ENCODE assay signal across 27 cellular contexts in genomic region chr14:50093496-50093895, GRCh38. TPM values are rescaled to one million over a fixed set of nuclear protein-coding genes. Genes with fewer than 3 reads are reported as not detected.
A peak's percentile ranks its signal among the peaks of the same experiment; 100 is the strongest.
DNase-seq lines count a peak whose midpoint lies in the region; ATAC-seq and TF ChIP-seq lines count a peak whose summit lies in the region.
"Had no signal": no experiment of that assay in that cellular context is flagged by ENCODE, and none has a peak within 500 bp of the region (broad histone marks: within the 10 kb centered on the region; RNA-seq: fewer than 3 reads in every experiment).

No MANE protein-coding gene starts in this region.

- no peak overlapping the region for H3K4me2 ChIP-seq in PC-3 (ENCODE audit: low read length)
- H3K4me2 ChIP-seq: KMS-11 had no signal

- H3K4me3 Mint-ChIP-seq in stimulated activated naive CD8-positive, alpha-beta T cell treated with anti-CD3 and anti-CD28 coated beads, Interleukin-15, Interleukin-2, amounts not matched to agents 100 ng/mL and 50 ng/mL, for 24 hours: no peak overlapping the region
- no peak overlapping the region for H3K4me3 Mint-ChIP-seq in dendritic cell treated with granulocyte-macrophage colony-stimulating factor and Interleukin-4, amounts not matched to agents 40 ng/mL and 50 ng/mL, for 4 days
- H3K4me3 Mint-ChIP-seq in type B pancreatic cell: no peak overlapping the region
- no peak overlapping the region for H3K4me3 Mint-ChIP-seq in chondrocyte (ENCODE audit: unreplicated experiment)
- H3K4me3 Mint-ChIP-seq: H9 had no signal

- DNase-seq in stimulated activated naive CD8-positive, alpha-beta T cell treated with anti-CD3 and anti-CD28 coated beads, Interleukin-15, Interleukin-2, amounts not matched to agents 100 U/mL and 50 U/mL, for 24 hours: no peak
- DNase-seq in PC-3 (no peak), type B pancreatic cell (ENCODE audit: extremely low spot score, unreplicated experiment) (no peak), chondrocyte (ENCODE audit: low spot score) (no peak), GM20000 (ENCODE audit: low spot score) (no peak)
- DNase-seq: activated CD4-positive, CD25-positive, alpha-beta regulatory T cell treated with anti-CD3 and anti-CD28 coated beads, Interleukin-2, amount 50 U/mL, for 72 hours; activated effector memory CD4-positive, alpha-beta T cell treated with Interleukin-2 at 50 U/mL for 16 hours; aorta; central memory CD4-positive, alpha-beta T cell; effector CD4-positive, alpha-beta T cell; H9; kidney; NCI-H1694; NCI-H226; posterior cingulate gyrus; RPMI8226; sigmoid colon; stimulated activated naive CD4-positive, alpha-beta T cell; T1000 had no signal

- CTCF ChIA-PET in PC-3 (lab: Charles Lee): interaction anchor here (0.9 to 1.1 kb wide), 2 partner anchors 25 to 231 kb away, joined by 3 read pairs; no protein-coding TSS in a partner anchor

- no peak overlapping the region for H3K27ac ChIP-seq in PC-3 (ENCODE audit: low read length)
- H3K27ac ChIP-seq: gastroesophageal sphincter, KMS-11, sigmoid colon, tibial nerve had no signal

- H2AFZ ChIP-seq in PC-3 (ENCODE audit: low read length): no peak overlapping the region

- no peak for TF ChIP-seq CTCF in PC-3 (conservative IDR thresholded peaks at IDR 0.05; ENCODE audit: low read depth, low read length)
- TF ChIP-seq CTCF in type B pancreatic cell (conservative IDR thresholded peaks at IDR 0.05): no peak
- TF ChIP-seq CTCF in chondrocyte (IDR thresholded peaks at IDR 0.05): no peak
- no peak for TF ChIP-seq CTCF in GM20000 (IDR thresholded peaks at IDR 0.05; ENCODE audit: extremely low read depth, missing control alignments)

- POLR2A ChIA-PET in PC-3 (lab: Charles Lee; ENCODE audit: unreplicated experiment): no interaction called here

- no peaks in the 10 kb centered on the region for H4K20me1 ChIP-seq in PC-3 (ENCODE audit: low read length)

- no peaks in the 10 kb centered on the region for H3K36me3 ChIP-seq in PC-3 (ENCODE audit: low read depth, low read length)
- H3K36me3 ChIP-seq: sigmoid colon had no signal

- H3K4me1 ChIP-seq in PC-3 (ENCODE audit: insufficient read depth, low read length): no peaks in the 10 kb centered on the region
- H3K4me1 ChIP-seq: gastroesophageal sphincter, sigmoid colon, tibial nerve had no signal

- peaks cover 87% of the 10 kb centered on the region for H3K4me1 Mint-ChIP-seq in stimulated activated naive CD8-positive, alpha-beta T cell treated with anti-CD3 and anti-CD28 coated beads, Interleukin-15, Interleukin-2, amounts not matched to agents 100 ng/mL and 50 ng/mL, for 24 hours (ENCODE audit: low read depth)
- H3K4me1 Mint-ChIP-seq in dendritic cell treated with granulocyte-macrophage colony-stimulating factor and Interleukin-4, amounts not matched to agents 40 ng/mL and 50 ng/mL, for 4 days (ENCODE audit: low read depth): peaks cover 41% of the 10 kb centered on the region
- peaks cover 16% of the 10 kb centered on the region for H3K4me1 Mint-ChIP-seq in type B pancreatic cell (ENCODE audit: unreplicated experiment)
- H3K4me1 Mint-ChIP-seq in chondrocyte (ENCODE audit: low read depth): no peaks in the 10 kb centered on the region

- no peaks in the 10 kb centered on the region for H3F3A ChIP-seq in PC-3 (ENCODE audit: low read length, unreplicated experiment)

- H3K9me3 Mint-ChIP-seq in stimulated activated naive CD8-positive, alpha-beta T cell treated with anti-CD3 and anti-CD28 coated beads, Interleukin-15, Interleukin-2, amounts not matched to agents 100 ng/mL and 50 ng/mL, for 24 hours: peaks cover 3% of the 10 kb centered on the region
- H3K9me3 Mint-ChIP-seq in dendritic cell treated with granulocyte-macrophage colony-stimulating factor and Interleukin-4, amounts not matched to agents 40 ng/mL and 50 ng/mL, for 4 days: no peaks in the 10 kb centered on the region
- H3K9me3 Mint-ChIP-seq in type B pancreatic cell: no peaks in the 10 kb centered on the region
- no peaks in the 10 kb centered on the region for H3K9me3 Mint-ChIP-seq in chondrocyte (ENCODE audit: low read depth)
- H3K9me3 Mint-ChIP-seq: H9 had no signal

- BruUV-seq in PC-3 (replicated peaks; lab: Mats Ljungman, UMichigan): no TSS peak

- no peak for ATAC-seq in stimulated activated naive CD8-positive, alpha-beta T cell treated with anti-CD3 and anti-CD28 coated beads, Interleukin-15, Interleukin-2, amounts not matched to agents 100 U/mL and 50 U/mL, for 24 hours
- ATAC-seq in PC-3: peak; percentile 71
- ATAC-seq in GM19452 (IDR thresholded peaks at IDR 0.05; ENCODE audit: unreplicated experiment): no peak
- ATAC-seq: esophagus mucosa, gastroesophageal sphincter had no signal

- H3K9me2 ChIP-seq in PC-3 (replicated peaks; ENCODE audit: low read length): no peaks in the 10 kb centered on the region

- H3K79me2 ChIP-seq in PC-3 (ENCODE audit: low read length): no peaks in the 10 kb centered on the region

- intact Hi-C loops in PC-3 (cut with micrococcal nuclease): no loop called here
- intact Hi-C loops in dendritic cell treated with granulocyte-macrophage colony-stimulating factor and Interleukin-4, amounts not matched to agents 40 ng/mL and 50 ng/mL, for 4 days (cut with micrococcal nuclease): no loop called here

- H3K27me3 Mint-ChIP-seq in stimulated activated naive CD8-positive, alpha-beta T cell treated with anti-CD3 and anti-CD28 coated beads, Interleukin-15, Interleukin-2, amounts not matched to agents 100 ng/mL and 50 ng/mL, for 24 hours: no peaks in the 10 kb centered on the region
- no peaks in the 10 kb centered on the region for H3K27me3 Mint-ChIP-seq in dendritic cell treated with granulocyte-macrophage colony-stimulating factor and Interleukin-4, amounts not matched to agents 40 ng/mL and 50 ng/mL, for 4 days
- H3K27me3 Mint-ChIP-seq in type B pancreatic cell (no peaks in the 10 kb centered on the region), chondrocyte (ENCODE audit: low read depth) (no peaks in the 10 kb centered on the region)

- H3K9ac ChIP-seq in PC-3 (ENCODE audit: low read length): no peak overlapping the region
- H3K9ac ChIP-seq: KMS-11 had no signal

- no peaks in the 10 kb centered on the region for H3K27me3 ChIP-seq in PC-3 (ENCODE audit: low read length)
- H3K27me3 ChIP-seq: gastroesophageal sphincter, sigmoid colon, tibial nerve had no signal

- peak overlapping the region; percentile 26 for H3K27ac Mint-ChIP-seq in stimulated activated naive CD8-positive, alpha-beta T cell treated with anti-CD3 and anti-CD28 coated beads, Interleukin-15, Interleukin-2, amounts not matched to agents 100 ng/mL and 50 ng/mL, for 24 hours
- H3K27ac Mint-ChIP-seq in dendritic cell treated with granulocyte-macrophage colony-stimulating factor and Interleukin-4, amounts not matched to agents 40 ng/mL and 50 ng/mL, for 4 days: peak overlapping the region; percentile 7
- H3K27ac Mint-ChIP-seq in type B pancreatic cell: peak overlapping the region; percentile 60
- H3K27ac Mint-ChIP-seq in chondrocyte (ENCODE audit: unreplicated experiment): no peak overlapping the region

- peaks cover 18% of the 10 kb centered on the region for H3K36me3 Mint-ChIP-seq in stimulated activated naive CD8-positive, alpha-beta T cell treated with anti-CD3 and anti-CD28 coated beads, Interleukin-15, Interleukin-2, amounts not matched to agents 100 ng/mL and 50 ng/mL, for 24 hours (ENCODE audit: low read depth)
- H3K36me3 Mint-ChIP-seq in dendritic cell treated with granulocyte-macrophage colony-stimulating factor and Interleukin-4, amounts not matched to agents 40 ng/mL and 50 ng/mL, for 4 days (ENCODE audit: low read depth): peaks cover 8% of the 10 kb centered on the region
- peaks cover 9% of the 10 kb centered on the region for H3K36me3 Mint-ChIP-seq in type B pancreatic cell
- peaks cover 3% of the 10 kb centered on the region for H3K36me3 Mint-ChIP-seq in chondrocyte (ENCODE audit: low read depth)

- H3K9me3 ChIP-seq in PC-3 (ENCODE audit: low read length): no peaks in the 10 kb centered on the region
- H3K9me3 ChIP-seq: gastroesophageal sphincter, sigmoid colon, tibial nerve had no signal

- H3K4me3 ChIP-seq in PC-3 (ENCODE audit: low read length): no peak overlapping the region
- H3K4me3 ChIP-seq: gastroesophageal sphincter, lung, sigmoid colon, tibial nerve had no signal

RNA-seq across cellular contexts. Expression of gene VCPKMT, which starts 22.9 kb away (rescaled TPM):
- 8.2 and 8.8 TPM in 2 replicates for total RNA-seq in PC-3 (2014; rRNA removed)
- 11.6 and 13.9 TPM in 2 replicates for total RNA-seq in type B pancreatic cell (ENCODE audit: low replicate concordance)
- total RNA-seq in chondrocyte: 9.3 to 10.4 TPM (median 9.7 TPM) in 3 replicates
